In the genomic region with DNA sequence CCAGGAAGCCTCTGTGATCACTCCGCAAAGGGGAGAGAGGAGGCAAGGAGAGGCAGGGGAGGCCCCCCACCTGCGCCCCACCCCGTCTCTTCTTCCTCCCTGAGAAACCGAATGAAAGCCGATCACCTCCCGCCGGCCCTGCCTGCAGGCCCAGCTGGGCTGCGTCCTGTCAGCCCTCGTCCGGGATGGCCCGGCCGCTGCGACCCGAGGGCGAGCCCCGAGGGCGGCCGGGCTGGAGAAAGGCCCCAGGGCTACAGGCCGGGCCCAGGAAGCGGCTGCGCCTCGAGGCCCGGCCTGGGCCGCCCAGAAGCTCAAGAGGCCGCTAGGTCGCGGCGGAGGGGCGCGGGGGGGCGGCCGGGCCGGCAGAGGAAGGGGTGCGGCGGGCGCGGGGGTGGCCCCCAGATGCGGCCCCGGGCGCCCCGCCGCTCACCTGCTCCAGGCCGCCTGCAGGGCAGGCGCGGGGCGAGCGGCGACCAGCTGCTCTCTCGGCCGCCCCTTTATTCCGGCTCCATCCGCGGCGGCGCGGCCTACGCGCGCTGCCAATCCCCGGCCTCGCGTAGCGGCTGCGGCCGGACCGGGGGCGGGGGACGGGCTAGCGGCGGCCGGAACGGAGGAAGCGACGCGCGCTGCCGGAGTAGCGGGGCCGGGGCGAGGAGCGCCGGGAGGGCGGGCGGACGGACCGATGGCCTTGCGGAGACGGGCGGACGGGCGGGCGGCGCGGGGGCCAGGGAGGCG, we compare ENCODE assay signal across 8 cellular contexts. TPM values are rescaled to one million over a fixed set of nuclear protein-coding genes. Genes with fewer than 3 reads are reported as not detected.
DNase-seq lines count a peak whose midpoint lies in the region; ATAC-seq and TF ChIP-seq lines count a peak whose summit lies in the region.

A gene (minus strand): TSS at position 702 of the 735 bp plus-strand sequence. CDS start 2,407 bp downstream, outside the sequence.

- H3K4me1 ChIP-seq in RWPE2 (ENCODE audit: insufficient read depth, poor library complexity, severe bottlenecking) (peaks cover 24% of the 10 kb centered on the region), mononuclear cell (ENCODE audit: insufficient read depth, low read length) (peaks cover 60% of the 10 kb centered on the region), urinary bladder (ENCODE audit: insufficient read depth) (no peaks in the 10 kb centered on the region)

- H3K9me3 ChIP-seq in RWPE2 (ENCODE audit: severe bottlenecking) (no peaks in the 10 kb centered on the region), mononuclear cell (ENCODE audit: low read depth, low read length) (no peaks in the 10 kb centered on the region)

- intact Hi-C loops in dorsolateral prefrontal cortex (cut with DNase I): loop anchor here (2.0 to 10.0 kb wide), 4 partner anchors 199 to 425 kb away; no protein-coding TSS in a partner anchor

- H3K4me3 ChIP-seq in RWPE2 (ENCODE audit: severe bottlenecking): peak within 1 kb of the TSS; percentile 86
- H3K4me3 ChIP-seq in dorsolateral prefrontal cortex: peak within 1 kb of the TSS; percentile 64 to 91 (median 79)
- peak within 1 kb of the TSS; percentile 67 for H3K4me3 ChIP-seq in mononuclear cell (ENCODE audit: low read length)
- H3K4me3 ChIP-seq in urinary bladder (ENCODE audit: low read depth, low read length): peak within 1 kb of the TSS; percentile 75

- H3K27ac ChIP-seq in RWPE2 (ENCODE audit: poor library complexity, severe bottlenecking) (peak within 1 kb of the TSS; percentile 80), dorsolateral prefrontal cortex (peak within 1 kb of the TSS; percentile 23 to 94 (median 88)), urinary bladder (ENCODE audit: low read depth) (peak within 1 kb of the TSS; percentile 85)

- DNase-seq in activated CD4-positive, CD25-positive, alpha-beta regulatory T cell (lab: John Stamatoyannopoulos, UW): no peak
- no peak for DNase-seq in RWPE2 (ENCODE audit: low spot score)
- no peak for DNase-seq in dorsolateral prefrontal cortex
- DNase-seq in cerebellar cortex (ENCODE audit: low spot score): no peak

- no peaks in the 10 kb centered on the region for H3K27me3 ChIP-seq in RWPE2 (ENCODE audit: insufficient read depth, poor library complexity, severe bottlenecking)
- no peaks in the 10 kb centered on the region for H3K27me3 ChIP-seq in dorsolateral prefrontal cortex
- H3K27me3 ChIP-seq in mononuclear cell (ENCODE audit: insufficient read depth, low read length): no peaks in the 10 kb centered on the region

- whole genome bisulfite sequencing in urinary bladder: under 1% methylated on average over 95 of the region's 95 CpGs

- TF ChIP-seq CTCF in RWPE2 (IDR thresholded peaks at IDR 0.05; ENCODE audit: poor library complexity, severe bottlenecking): no peak
- no peak for TF ChIP-seq CTCF in dorsolateral prefrontal cortex (IDR thresholded peaks at IDR 0.05 in 54 of 56, conservative IDR thresholded peaks at IDR 0.05 in 2 of 56; ENCODE audit: low read depth in 1 of 56, partially characterized antibody in 56 of 56)

- ATAC-seq in activated CD4-positive, CD25-positive, alpha-beta regulatory T cell treated with anti-CD3 and anti-CD28 coated beads, Interleukin-2, amount 50 U/mL, for 24 hours: peak; percentile 11 to 19
- peak; percentile 16 for ATAC-seq in HG02763 (IDR thresholded peaks at IDR 0.05; ENCODE audit: unreplicated experiment)
- no peak for ATAC-seq in RWPE2 (ENCODE audit: low read depth)

- H3K36me3 ChIP-seq in RWPE2 (ENCODE audit: low read depth) (peaks cover 21% of the 10 kb centered on the region), urinary bladder (ENCODE audit: insufficient read depth) (no peaks in the 10 kb centered on the region)

RNA-seq across cellular contexts. Expression of the gene that starts here (rescaled TPM):
- total RNA-seq in dorsolateral prefrontal cortex: 10 to 100 TPM in 71 of 120 experiments, 1 to 10 TPM in 49; 6.5 to 19.1 (median 10.3) TPM
- total RNA-seq in mononuclear cell: 5.7 TPM
- total RNA-seq in urinary bladder: 3.8 TPM
- polyA plus RNA-seq in urinary bladder: 11.4 TPM
